ENCODE assay signal across 17 cellular contexts in genomic region chr6:168180548-168181011, GRCh38.
DNase-seq lines count a peak whose midpoint lies in the region; ATAC-seq, FAIRE-seq and TF ChIP-seq lines count a peak whose summit lies in the region.
"Had no signal": no experiment of that assay in that cellular context is flagged by ENCODE, and none has a peak within 500 bp of the region (broad histone marks: within the 10 kb centered on the region; RNA-seq: fewer than 3 reads in every experiment).

No MANE protein-coding gene starts in this region.

- no peak overlapping the region for H4K12ac ChIP-seq in trophoblast cell (ENCODE audit: low read depth, low read length)

- H2AK5ac ChIP-seq in trophoblast cell (ENCODE audit: low read length), result no peak overlapping the region

- WGBS in trophoblast cell (ENCODE audit: extremely low coverage, insufficient coverage, insufficient read length), result no CpG with 5 or more reads among the region's 19 CpGs

- no peak overlapping the region for H2AFZ ChIP-seq in trophoblast cell (ENCODE audit: insufficient read depth, low read length, poor library complexity)
- H2AFZ ChIP-seq: parathyroid adenoma had no signal

- DNase-seq in DMS53 treated with DMSO at 0.1 percent for 48 hours (lab: John Stamatoyannopoulos, UW; ENCODE audit: unreplicated experiment) (peak; percentile 14), WTC11 (ENCODE audit: low spot score) (no peak), trophoblast cell (peak; percentile 84 to 88), GM12891 (ENCODE audit: insufficient read length, low spot score) (no peak), EL (no peak)
- DNase-seq in stimulated activated naive CD8-positive, alpha-beta T cell treated with anti-CD3 and anti-CD28 coated beads, Interleukin-15, amount 100 ng/mL, for 72 hours, result no peak
- DNase-seq: activated naive CD4-positive, alpha-beta T cell treated with anti-CD3 and anti-CD28 coated beads for 36 hours; effector CD8-positive, alpha-beta T cell; glutamatergic neuron; naive thymus-derived CD4-positive, alpha-beta T cell; stimulated activated CD4-positive, alpha-beta T cell treated with anti-CD3 and anti-CD28 coated beads, Interleukin-4, amount 100 ng/mL, for 24 hours had no signal

- H3K4ac ChIP-seq in trophoblast cell (ENCODE audit: low read depth, low read length), result no peak overlapping the region

- H3K9me3 ChIP-seq in trophoblast cell (ENCODE audit: insufficient read depth, low read depth, low read length), result no peaks in the 10 kb centered on the region

- no peaks in the 10 kb centered on the region for H3K27me3 ChIP-seq in trophoblast cell (ENCODE audit: insufficient read depth, low read length)

- no peak overlapping the region for H3K4me3 Mint-ChIP-seq in WTC11
- H3K4me3 Mint-ChIP-seq in stimulated activated naive CD8-positive, alpha-beta T cell treated with anti-CD3 and anti-CD28 coated beads, Interleukin-15, amount 100 ng/mL, for 72 hours, result no peak overlapping the region
- H3K4me3 Mint-ChIP-seq: activated naive CD4-positive, alpha-beta T cell treated with anti-CD3 and anti-CD28 coated beads for 36 hours; naive thymus-derived CD4-positive, alpha-beta T cell had no signal

- no peak overlapping the region for H3K18ac ChIP-seq in trophoblast cell (ENCODE audit: low read length)

- H2BK120ac ChIP-seq in trophoblast cell (ENCODE audit: insufficient read depth, low read length, poor library complexity), result no peak overlapping the region

- H3K27ac ChIP-seq in trophoblast cell (ENCODE audit: low read depth, low read length), result no peak overlapping the region
- H3K27ac ChIP-seq: parathyroid adenoma, skin epidermis had no signal

- H3K27ac Mint-ChIP-seq in WTC11, result no peak overlapping the region
- H3K27ac Mint-ChIP-seq in stimulated activated naive CD8-positive, alpha-beta T cell treated with anti-CD3 and anti-CD28 coated beads, Interleukin-15, amount 100 ng/mL, for 72 hours, result no peak overlapping the region
- H3K27ac Mint-ChIP-seq: activated naive CD4-positive, alpha-beta T cell treated with anti-CD3 and anti-CD28 coated beads for 36 hours; naive thymus-derived CD4-positive, alpha-beta T cell had no signal

- ATAC-seq in HG02642 (IDR thresholded peaks at IDR 0.05; ENCODE audit: poor library complexity, unreplicated experiment), result peak; percentile 59
- peak; percentile 35; the same call in 1 of the 2 replicates for ATAC-seq in WTC11
- ATAC-seq in stimulated activated naive CD8-positive, alpha-beta T cell treated with anti-CD3 and anti-CD28 coated beads, Interleukin-15, amount 100 ng/mL, for 72 hours, result no peak
- no peak for ATAC-seq in HG03565 (IDR thresholded peaks at IDR 0.05; ENCODE audit: unreplicated experiment)
- ATAC-seq: naive thymus-derived CD4-positive, alpha-beta T cell; Panc1 had no signal

- TF ChIP-seq CTCF in WTC11 (IDR thresholded peaks at IDR 0.05), result no peak

- no peak overlapping the region for H2BK5ac ChIP-seq in trophoblast cell (ENCODE audit: low read depth, low read length, poor library complexity)

- H3K4me1 Mint-ChIP-seq in WTC11, result peaks cover 46% of the 10 kb centered on the region
- no peaks in the 10 kb centered on the region for H3K4me1 Mint-ChIP-seq in stimulated activated naive CD8-positive, alpha-beta T cell treated with anti-CD3 and anti-CD28 coated beads, Interleukin-15, amount 100 ng/mL, for 72 hours
- H3K4me1 Mint-ChIP-seq: naive thymus-derived CD4-positive, alpha-beta T cell had no signal

- H4K91ac ChIP-seq in trophoblast cell (ENCODE audit: low read depth, low read length), result no peak overlapping the region

- no peak for TF ChIP-seq POLR2A in GM12891 (IDR thresholded peaks at IDR 0.05; ENCODE audit: low read depth, low read length)

- peaks cover under 1% of the 10 kb centered on the region; the same call in 1 of the 2 replicates for H3K36me3 Mint-ChIP-seq in WTC11
- H3K36me3 Mint-ChIP-seq: naive thymus-derived CD4-positive, alpha-beta T cell had no signal

- no peak overlapping the region for H3K14ac ChIP-seq in trophoblast cell (ENCODE audit: low read length)

- H3K27me3 Mint-ChIP-seq in WTC11 (ENCODE audit: low read depth), result peaks cover 4% of the 10 kb centered on the region
- peaks cover 30% of the 10 kb centered on the region for H3K27me3 Mint-ChIP-seq in stimulated activated naive CD8-positive, alpha-beta T cell treated with anti-CD3 and anti-CD28 coated beads, Interleukin-15, amount 100 ng/mL, for 72 hours

- no peaks in the 10 kb centered on the region for H3K36me3 ChIP-seq in trophoblast cell (ENCODE audit: control insufficient read depth in 1 of 2, insufficient read depth in 2 of 2, low read length in 2 of 2)

- FAIRE-seq in GM12891 (lab: Jason Lieb, UNC), result no peak
- FAIRE-seq: G401.6 had no signal

- H3K9ac ChIP-seq in trophoblast cell (ENCODE audit: low read length), result no peak overlapping the region
- H3K9ac ChIP-seq: parathyroid adenoma had no signal

- H4K8ac ChIP-seq in trophoblast cell (ENCODE audit: low read depth, low read length), result no peak overlapping the region

- no peak overlapping the region for H3K4me2 ChIP-seq in trophoblast cell (ENCODE audit: low read length)

- no peak overlapping the region for H3K4me3 ChIP-seq in trophoblast cell (ENCODE audit: low read depth, low read length)
- H3K4me3 ChIP-seq: skin epidermis had no signal

- H2BK12ac ChIP-seq in trophoblast cell (ENCODE audit: low read length), result no peak overlapping the region

- no peaks in the 10 kb centered on the region for H3K79me2 ChIP-seq in trophoblast cell (ENCODE audit: control insufficient read depth, insufficient read depth, low read length, poor library complexity)
- H3K79me2 ChIP-seq: parathyroid adenoma had no signal

- H3K23ac ChIP-seq in trophoblast cell (ENCODE audit: low read length), result no peak overlapping the region

- POLR2A ChIA-PET in WTC11 (lab: Charles Lee), result no interaction called here

- no peaks in the 10 kb centered on the region for H3K79me1 ChIP-seq in trophoblast cell (ENCODE audit: low read length)

- no peaks in the 10 kb centered on the region for H3K4me1 ChIP-seq in trophoblast cell (ENCODE audit: control insufficient read depth in 1 of 2, insufficient read depth in 2 of 2, low read length in 2 of 2)
- H3K4me1 ChIP-seq: parathyroid adenoma had no signal

- CTCF ChIA-PET in WTC11 (lab: Charles Lee), result interaction anchor here (1.0 kb wide), 1 partner anchor 120 kb away, joined by 3 read pairs; no protein-coding TSS in a partner anchor

- H3K9me3 Mint-ChIP-seq in WTC11, result peaks cover 5% of the 10 kb centered on the region
- no peaks in the 10 kb centered on the region for H3K9me3 Mint-ChIP-seq in stimulated activated naive CD8-positive, alpha-beta T cell treated with anti-CD3 and anti-CD28 coated beads, Interleukin-15, amount 100 ng/mL, for 72 hours
- H3K9me3 Mint-ChIP-seq: activated naive CD4-positive, alpha-beta T cell treated with anti-CD3 and anti-CD28 coated beads for 36 hours had no signal

TF ChIP-seq in GM12891, 5 proteins besides CTCF, POLR2A, EP300 and RAD21:
- no peak for TF ChIP-seq POU2F2 (IDR thresholded peaks at IDR 0.05; ENCODE audit: low read depth, low read length)
- TF ChIP-seq TAF1 (IDR thresholded peaks at IDR 0.05; ENCODE audit: low read depth, low read length), result no peak
- TF ChIP-seq POLR2AphosphoS5 (IDR thresholded peaks at IDR 0.05; ENCODE audit: low read depth, low read length), result no peak
- TF ChIP-seq PAX5 (IDR thresholded peaks at IDR 0.05; ENCODE audit: insufficient read depth, low read length, severe bottlenecking), result no peak
- TF ChIP-seq SPI1 (IDR thresholded peaks at IDR 0.05; ENCODE audit: low read depth, low read length), result no peak
TF ChIP-seq in GM12891: peak in this region for 0.

Comparison
In these comparisons a context has a peak if more than half of its experiments do, and no peak if none do; other contexts are left out.
1. DNase-seq: peak in DMS53 treated with DMSO at 0.1 percent for 48 hours (single experiment) and trophoblast cell (2 of 2); none in WTC11 (single experiment), GM12891 (single experiment), EL (single experiment) and stimulated activated naive CD8-positive, alpha-beta T cell treated with anti-CD3 and anti-CD28 coated beads, Interleukin-15, amount 100 ng/mL, for 72 hours (0 of 2).
2. ATAC-seq: peak in HG02642 (single experiment) and WTC11 (single experiment); none in stimulated activated naive CD8-positive, alpha-beta T cell treated with anti-CD3 and anti-CD28 coated beads, Interleukin-15, amount 100 ng/mL, for 72 hours (single experiment) and HG03565 (single experiment).